8 cellular contexts compared by ENCODE assay signal in the genomic region with DNA sequence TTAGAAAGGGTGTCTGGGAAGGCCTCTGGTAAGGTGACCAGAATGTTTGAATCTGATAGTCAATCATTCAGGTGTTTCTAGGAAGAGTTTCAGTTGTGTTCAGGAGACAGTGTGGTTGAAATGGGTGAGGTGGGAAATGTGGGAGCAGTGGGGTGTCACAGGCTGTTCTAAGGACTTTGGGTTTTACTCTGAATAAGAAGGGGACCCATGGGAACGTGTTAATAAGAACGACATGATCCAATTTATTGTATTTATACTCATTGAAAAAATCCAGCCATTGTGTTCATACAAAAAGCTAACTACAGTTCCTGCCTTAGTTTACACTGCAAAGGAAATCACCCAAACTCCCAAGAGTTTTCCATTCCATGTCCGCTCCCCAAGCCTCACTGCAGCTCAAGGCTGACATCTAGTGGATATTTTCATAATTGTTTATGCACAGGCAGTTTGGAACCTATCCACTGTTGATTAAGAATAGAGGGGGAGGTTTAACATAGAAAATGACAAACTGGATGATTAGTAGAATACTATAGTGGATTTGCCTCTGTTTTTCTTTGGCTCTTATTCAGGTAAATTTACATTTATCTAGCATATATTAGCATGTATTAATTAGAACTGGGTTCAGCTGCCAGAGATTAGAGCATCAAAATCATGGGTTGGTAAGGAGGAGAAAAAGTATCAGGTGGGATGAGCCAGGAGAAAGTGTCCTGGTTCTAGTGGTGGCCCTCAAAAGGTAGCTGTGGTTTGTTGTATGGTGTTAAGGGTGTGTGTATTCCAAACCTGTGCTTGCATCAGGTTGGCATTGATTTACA. TPM values are rescaled to one million over a fixed set of nuclear protein-coding genes. Genes with fewer than 3 reads are reported as not detected.
DNase-seq lines count a peak whose midpoint lies in the region; ATAC-seq and TF ChIP-seq lines count a peak whose summit lies in the region.

No MANE protein-coding gene starts in this region.

- H3K36me3 ChIP-seq in esophagus squamous epithelium, result no peaks in the 10 kb centered on the region
- no peaks in the 10 kb centered on the region for H3K36me3 ChIP-seq in naive thymus-derived CD4-positive, alpha-beta T cell (ENCODE audit: control insufficient read depth in 2 of 3, insufficient read depth in 3 of 3, low read length in 3 of 3)

- peaks cover 12 to 30% (median 22%) of the 10 kb centered on the region in 7 donors for H3K4me1 Mint-ChIP-seq in naive thymus-derived CD4-positive, alpha-beta T cell

- H3K9me3 Mint-ChIP-seq in naive thymus-derived CD4-positive, alpha-beta T cell, result no peaks in the 10 kb centered on the region

- CTCF ChIA-PET in naive thymus-derived CD4-positive, alpha-beta T cell (lab: Charles Lee), result interaction anchor here (0.8 kb wide), 1 partner anchor 57 kb away, joined by 4 read pairs; no protein-coding TSS in a partner anchor

- no peak overlapping the region for H3K27ac ChIP-seq in esophagus squamous epithelium
- no peak overlapping the region for H3K27ac ChIP-seq in naive thymus-derived CD4-positive, alpha-beta T cell (ENCODE audit: low read depth, low read length)

- 12 to 13% methylated on average over 3 of the region's 3 CpGs for WGBS in esophagus squamous epithelium, 2 donors

- intact Hi-C loops in esophagus squamous epithelium (cut with DNase I), result no loop called here
- intact Hi-C loops in naive thymus-derived CD4-positive, alpha-beta T cell (cut with micrococcal nuclease), result loop anchor here (1.0 to 10.0 kb wide), 20 partner anchors 90 to 1618 kb away; a partner anchor contains a TSS

- H3K4me3 Mint-ChIP-seq in naive thymus-derived CD4-positive, alpha-beta T cell, result no peak overlapping the region

- DNase-seq in NCI-H187 treated with DMSO at 0.1 percent for 48 hours (lab: John Stamatoyannopoulos, UW), result peak; percentile 6
- DNase-seq in NCI-H187 (lab: John Stamatoyannopoulos, UW), result no peak
- peak; percentile 17 for DNase-seq in LNCaP clone FGC (ENCODE audit: low read depth)
- DNase-seq in SK-MEL-5 (ENCODE audit: low read depth, low spot score), result peak; percentile 80
- DNase-seq in esophagus squamous epithelium (lab: John Stamatoyannopoulos, UW), result no peak
- DNase-seq in naive thymus-derived CD4-positive, alpha-beta T cell, result peak in 5 of 9 donors; percentile 27 to 51 (median 39)

- POLR2A ChIA-PET in naive thymus-derived CD4-positive, alpha-beta T cell (lab: Charles Lee), result interaction anchor here (0.5 kb wide), 1 partner anchor 690 kb away, joined by 3 read pairs; no protein-coding TSS in a partner anchor

- ATAC-seq in GM19463 (IDR thresholded peaks at IDR 0.05; ENCODE audit: unreplicated experiment) (peak; percentile 38), HG03045 (IDR thresholded peaks at IDR 0.05; ENCODE audit: unreplicated experiment) (no peak)
- ATAC-seq in naive thymus-derived CD4-positive, alpha-beta T cell, result peak; percentile 50

- no peaks in the 10 kb centered on the region for H3K36me3 Mint-ChIP-seq in naive thymus-derived CD4-positive, alpha-beta T cell

- TF ChIP-seq CTCF in LNCaP clone FGC (IDR thresholded peaks at IDR 0.05; ENCODE audit: control insufficient read depth, extremely low read depth, insufficient read depth) (peak; percentile 86), esophagus squamous epithelium (IDR thresholded peaks at IDR 0.05) (peak; percentile 65 to 86 (median 78))

- H3K27me3 Mint-ChIP-seq in naive thymus-derived CD4-positive, alpha-beta T cell, result peaks cover 0 to 18% (median 0%) of the 10 kb centered on the region in 5 donors

- H3K4me1 ChIP-seq in esophagus squamous epithelium, result peaks cover 0 to 22% (median 0%) of the 10 kb centered on the region in 3 donors
- peaks cover 7 to 8% of the 10 kb centered on the region in 2 donors for H3K4me1 ChIP-seq in naive thymus-derived CD4-positive, alpha-beta T cell (ENCODE audit: control insufficient read depth in 2 of 2, insufficient read depth in 2 of 2, low read length in 2 of 2)

- no peaks in the 10 kb centered on the region for H3K9me3 ChIP-seq in esophagus squamous epithelium
- H3K9me3 ChIP-seq in naive thymus-derived CD4-positive, alpha-beta T cell (ENCODE audit: control insufficient read depth in 2 of 3, low read length in 3 of 3), result no peaks in the 10 kb centered on the region

- in situ Hi-C loops in SK-MEL-5 (cut with HindIII; ENCODE audit: low pct_unique_long_range_greater_than_20kb, low sequenced_read_pairs), result loop anchor here (25.0 kb wide), 1 partner anchor 533 kb away; no protein-coding TSS in a partner anchor

- H3K4me3 ChIP-seq in LNCaP clone FGC (ENCODE audit: low read depth, low read length), result no peak overlapping the region
- H3K4me3 ChIP-seq in esophagus squamous epithelium, result no peak overlapping the region
- H3K4me3 ChIP-seq in naive thymus-derived CD4-positive, alpha-beta T cell (ENCODE audit: low read length), result no peak overlapping the region

- TF ChIP-seq POLR2A in esophagus squamous epithelium (IDR thresholded peaks at IDR 0.05), result no peak

- no peaks in the 10 kb centered on the region for H3K27me3 ChIP-seq in esophagus squamous epithelium
- H3K27me3 ChIP-seq in naive thymus-derived CD4-positive, alpha-beta T cell (ENCODE audit: control insufficient read depth in 2 of 2, insufficient read depth in 2 of 2, low read length in 2 of 2), result no peaks in the 10 kb centered on the region

- peak overlapping the region in 2 of 9 donors; percentile 0 to 34 for H3K27ac Mint-ChIP-seq in naive thymus-derived CD4-positive, alpha-beta T cell

RNA-seq across cellular contexts. Expression of a gene that starts 17.7 kb away (rescaled TPM):
- total RNA-seq in SK-MEL-5 (2014; rRNA removed; shearing (Covaris generic)), result 0.69 and 1.0 TPM in 2 replicates
- 0.58 and 0.76 TPM in 2 replicates for polyA plus RNA-seq in SK-MEL-5 (2015; cell fraction: cytosol; rRNA removed)
- 2.8 and 5.2 TPM in 2 replicates for polyA plus RNA-seq in SK-MEL-5 (2015; cell fraction: nucleus; rRNA removed)
- total RNA-seq in esophagus squamous epithelium, result under 1 TPM; 0.09 to 0.38 (median 0.19) TPM
- total RNA-seq in naive thymus-derived CD4-positive, alpha-beta T cell, result under 1 TPM in 2 of 5 experiments, not detected in 3; 0.07 to 0.13 TPM
- polyA plus RNA-seq in naive thymus-derived CD4-positive, alpha-beta T cell, result not detected

Comparison
In these comparisons a context has a peak if more than half of its experiments do, and no peak if none do; other contexts are left out.
1. DNase-seq: peak in NCI-H187 treated with DMSO at 0.1 percent for 48 hours (single experiment), LNCaP clone FGC (single experiment), SK-MEL-5 (single experiment) and naive thymus-derived CD4-positive, alpha-beta T cell (5 of 9); none in NCI-H187 (0 of 2) and esophagus squamous epithelium (single experiment).